Comparison of ENCODE assay signal across 1 cellular context in genomic region chr5:177507165-177507564, GRCh38.
TF ChIP-seq lines count a peak whose summit lies in the region.

No MANE protein-coding gene starts in this region.

TF ChIP-seq in GM12878, 131 proteins besides CTCF, POLR2A, EP300 and RAD21:
- TF ChIP-seq PKNOX1 (IDR thresholded peaks at IDR 0.05) (peak; percentile 26; the same call in 1 of the 2 replicates), RFX5 (IDR thresholded peaks at IDR 0.05; ENCODE audit: low read depth, low read length) (no peak), BCL3 (IDR thresholded peaks at IDR 0.05; ENCODE audit: borderline replicate concordance, insufficient read depth, low read depth, low read length, poor library complexity, severe bottlenecking) (no peak), ZBTB33 (IDR thresholded peaks at IDR 0.05) (peak; percentile 83; the same call in 1 of the 2 replicates), ATF3 (IDR thresholded peaks at IDR 0.05; ENCODE audit: borderline replicate concordance, extremely low read depth, low read depth, low read length) (no peak), NFIC (IDR thresholded peaks at IDR 0.05; ENCODE audit: low read depth, low read length) (no peak)
